Comparison of ENCODE assay signal across 13 cellular contexts in the genomic region with DNA sequence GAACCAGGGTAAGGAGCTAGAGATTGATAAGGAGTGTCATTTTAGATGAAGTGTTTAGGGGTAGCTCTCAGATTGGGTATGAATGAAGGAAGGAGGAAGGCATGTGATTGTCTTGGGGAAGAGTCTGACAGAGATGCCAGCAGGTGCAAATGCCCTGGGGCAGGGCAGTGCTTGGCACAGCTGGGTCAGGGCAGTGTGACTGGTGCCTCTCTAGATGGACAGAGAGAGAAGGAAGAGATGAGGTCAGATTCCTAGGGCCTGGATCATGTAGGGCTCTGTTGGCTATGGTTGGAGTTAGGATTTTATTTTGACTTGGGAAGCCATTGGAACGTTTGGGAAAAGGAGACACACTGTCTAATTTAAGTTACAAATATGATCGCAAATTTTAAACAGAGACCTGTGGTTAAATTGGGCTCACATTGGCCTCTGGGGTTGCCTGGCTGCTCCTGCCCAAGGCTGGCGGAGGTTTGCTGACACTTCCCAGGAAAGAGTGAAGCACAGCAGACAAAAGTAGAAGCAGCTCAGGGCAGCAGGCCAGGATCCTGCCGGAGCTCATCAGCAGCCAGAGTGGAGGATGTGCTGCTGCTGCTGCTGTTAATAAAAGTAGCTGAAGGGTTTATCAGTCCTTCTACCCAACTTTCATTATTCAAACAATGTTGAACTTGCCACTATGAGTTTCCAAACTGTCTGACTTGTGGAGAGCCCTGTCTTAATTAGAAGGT. TPM values are rescaled to one million over a fixed set of nuclear protein-coding genes. Genes with fewer than 3 reads are reported as not detected.
DNase-seq lines count a peak whose midpoint lies in the region; ATAC-seq lines count a peak whose summit lies in the region.
"Had no signal": no experiment of that assay in that cellular context is flagged by ENCODE, and none has a peak within 500 bp of the region (broad histone marks: within the 10 kb centered on the region; RNA-seq: fewer than 3 reads in every experiment).

No MANE protein-coding gene starts in this region.

- H3K79me1 ChIP-seq in neuronal stem cell (ENCODE audit: low read depth, low read length), result no peaks in the 10 kb centered on the region

- no peak overlapping the region for H3K4ac ChIP-seq in neuronal stem cell (ENCODE audit: low read length)

- no peak overlapping the region for H2BK5ac ChIP-seq in neuronal stem cell (ENCODE audit: low read length)

- no peak overlapping the region for H4K91ac ChIP-seq in neuronal stem cell (ENCODE audit: low read depth, low read length, poor library complexity)

- H3K9me3 ChIP-seq in MG63, result no peaks in the 10 kb centered on the region
- H3K9me3 ChIP-seq in right cardiac atrium (ENCODE audit: control insufficient read depth, low read length), result no peaks in the 10 kb centered on the region
- no peaks in the 10 kb centered on the region for H3K9me3 ChIP-seq in stomach smooth muscle (ENCODE audit: control insufficient read depth in 2 of 2, low read length in 2 of 2)
- no peaks in the 10 kb centered on the region for H3K9me3 ChIP-seq in neuronal stem cell (replicated peaks in 1 of 2; ENCODE audit: control insufficient read depth in 2 of 2, insufficient read depth in 1 of 2, low read depth in 1 of 2, low read length in 2 of 2)

- H3K23ac ChIP-seq in neuronal stem cell (ENCODE audit: low read depth, low read length, poor library complexity), result no peak overlapping the region

- H2AFZ ChIP-seq in neuronal stem cell (ENCODE audit: low read length), result no peak overlapping the region

- H3K9me3 Mint-ChIP-seq in activated CD4-positive, alpha-beta memory T cell treated with anti-CD3 and anti-CD28 coated beads, Interleukin-2, amount 10 ng/mL, durations not matched to agents 7 days and 5 days, result no peaks in the 10 kb centered on the region
- H3K9me3 Mint-ChIP-seq in T-cell, result no peaks in the 10 kb centered on the region
- H3K9me3 Mint-ChIP-seq: activated CD8-positive, alpha-beta T cell treated with anti-CD3 and anti-CD28 coated beads for 36 hours; activated naive CD8-positive, alpha-beta T cell treated with anti-CD3 and anti-CD28 coated beads, Interleukin-2, amount 10 ng/mL, durations not matched to agents 7 days and 5 days; CD4-positive, alpha-beta T cell; effector memory CD8-positive, alpha-beta T cell had no signal

- H3K4me1 ChIP-seq in right cardiac atrium (ENCODE audit: control insufficient read depth, insufficient read depth, low read length), result no peaks in the 10 kb centered on the region
- H3K4me1 ChIP-seq in stomach smooth muscle (ENCODE audit: control insufficient read depth, insufficient read depth, low read length), result peaks cover 12% of the 10 kb centered on the region
- peaks cover 0 to 5% of the 10 kb centered on the region in 2 donors for H3K4me1 ChIP-seq in neuronal stem cell (ENCODE audit: control insufficient read depth in 2 of 2, insufficient read depth in 1 of 2, low read depth in 1 of 2, low read length in 2 of 2)

- peaks cover 10% of the 10 kb centered on the region for H3K4me1 Mint-ChIP-seq in activated CD4-positive, alpha-beta memory T cell treated with anti-CD3 and anti-CD28 coated beads, Interleukin-2, amount 10 ng/mL, durations not matched to agents 7 days and 5 days
- peaks cover 15 to 23% (median 17%) of the 10 kb centered on the region in 3 donors for H3K4me1 Mint-ChIP-seq in T-cell

- no peak overlapping the region for H3K27ac Mint-ChIP-seq in activated CD4-positive, alpha-beta memory T cell treated with anti-CD3 and anti-CD28 coated beads, Interleukin-2, amount 10 ng/mL, durations not matched to agents 7 days and 5 days
- no peak overlapping the region for H3K27ac Mint-ChIP-seq in T-cell
- H3K27ac Mint-ChIP-seq: activated CD8-positive, alpha-beta T cell treated with anti-CD3 and anti-CD28 coated beads for 36 hours; activated naive CD8-positive, alpha-beta T cell treated with anti-CD3 and anti-CD28 coated beads, Interleukin-2, amount 10 ng/mL, durations not matched to agents 7 days and 5 days; CD4-positive, alpha-beta T cell; effector memory CD8-positive, alpha-beta T cell had no signal

- H3K14ac ChIP-seq in neuronal stem cell (ENCODE audit: low read length), result no peak overlapping the region

- intact Hi-C loops in right cardiac atrium (cut with DNase I), result loop anchor here in 2 of 4 donors (5.0 to 10.0 kb wide), 2 partner anchors 47 to 66 kb away; no protein-coding TSS in a partner anchor

- no peak overlapping the region for H4K8ac ChIP-seq in neuronal stem cell (ENCODE audit: low read depth, low read length)

- no peak overlapping the region for H2BK120ac ChIP-seq in neuronal stem cell (ENCODE audit: low read depth, low read length)

- no peak overlapping the region for H2AK5ac ChIP-seq in neuronal stem cell (ENCODE audit: low read depth, low read length)

- H3K27ac ChIP-seq in right cardiac atrium (ENCODE audit: low read length), result peak overlapping the region; percentile 75
- peak overlapping the region; percentile 7 for H3K27ac ChIP-seq in stomach smooth muscle (ENCODE audit: low read length)
- H3K27ac ChIP-seq in neuronal stem cell (replicated peaks; ENCODE audit: low read length), result no peak overlapping the region

- no peaks in the 10 kb centered on the region for H3K36me3 Mint-ChIP-seq in activated CD4-positive, alpha-beta memory T cell treated with anti-CD3 and anti-CD28 coated beads, Interleukin-2, amount 10 ng/mL, durations not matched to agents 7 days and 5 days (ENCODE audit: low read depth)
- no peaks in the 10 kb centered on the region for H3K36me3 Mint-ChIP-seq in T-cell
- H3K36me3 Mint-ChIP-seq: activated naive CD8-positive, alpha-beta T cell treated with anti-CD3 and anti-CD28 coated beads, Interleukin-2, amount 10 ng/mL, durations not matched to agents 7 days and 5 days had no signal

- H3K4me3 ChIP-seq in MG63, result no peak overlapping the region
- H3K4me3 ChIP-seq in right cardiac atrium (ENCODE audit: low read length), result no peak overlapping the region
- H3K4me3 ChIP-seq in stomach smooth muscle (ENCODE audit: low read length in 2 of 2), result peak overlapping the region in 1 of 2 donors; percentile 30
- no peak overlapping the region for H3K4me3 ChIP-seq in neuronal stem cell (ENCODE audit: low read length in 2 of 2)

- no peak overlapping the region for H3K18ac ChIP-seq in neuronal stem cell (ENCODE audit: low read length)

- DNase-seq in MG63, result peak; percentile 76
- peak; percentile 42 for DNase-seq in astrocyte of the hippocampus (ENCODE audit: low read depth, low spot score)
- peak; percentile 67 to 90 (median 89) for DNase-seq in right cardiac atrium
- DNase-seq in activated CD4-positive, alpha-beta memory T cell treated with anti-CD3 and anti-CD28 coated beads, Interleukin-2, amount 10 ng/mL, durations not matched to agents 7 days and 5 days, result no peak
- DNase-seq in T-cell, result no peak
- DNase-seq in neuronal stem cell (ENCODE audit: low spot score), result no peak
- no peak for DNase-seq in SKM-1 (lab: John Stamatoyannopoulos, UW; ENCODE audit: unreplicated experiment)
- DNase-seq: activated CD8-positive, alpha-beta T cell treated with anti-CD3 and anti-CD28 coated beads for 36 hours; activated naive CD8-positive, alpha-beta T cell treated with anti-CD3 and anti-CD28 coated beads, Interleukin-2, amount 10 ng/mL, durations not matched to agents 7 days and 5 days; CD4-positive, alpha-beta T cell; effector memory CD8-positive, alpha-beta T cell; stimulated activated CD4-positive, alpha-beta T cell treated with anti-CD3 and anti-CD28 coated beads, Interleukin-4, amount 100 ng/mL, for 24 hours had no signal

- WGBS in right cardiac atrium, result 18% methylated on average over 4 of the region's 4 CpGs
- no CpG with 5 or more reads among the region's 4 CpGs for WGBS in neuronal stem cell (ENCODE audit: extremely low coverage in 2 of 2, insufficient read length in 2 of 2, insufficient replicate concordance in 1 of 2), 2 donors

- ATAC-seq in right cardiac atrium (peak; percentile 78 to 90), T-cell (replicated peaks in 1 of 4) (no peak)
- ATAC-seq: activated CD8-positive, alpha-beta T cell treated with anti-CD3 and anti-CD28 coated beads for 36 hours; effector memory CD8-positive, alpha-beta T cell had no signal

- no peak overlapping the region for H3K4me2 ChIP-seq in neuronal stem cell (ENCODE audit: insufficient read depth, low read length, poor library complexity, severe bottlenecking)

- no peaks in the 10 kb centered on the region for H3K36me3 ChIP-seq in MG63
- no peaks in the 10 kb centered on the region for H3K36me3 ChIP-seq in stomach smooth muscle (ENCODE audit: control insufficient read depth in 2 of 2, insufficient read depth in 2 of 2, low read length in 2 of 2)
- no peaks in the 10 kb centered on the region for H3K36me3 ChIP-seq in neuronal stem cell (replicated peaks in 1 of 2; ENCODE audit: control insufficient read depth in 2 of 2, insufficient read depth in 2 of 2, low read length in 2 of 2)

- CTCF ChIA-PET in activated CD4-positive, alpha-beta memory T cell treated with anti-CD3 and anti-CD28 coated beads, Interleukin-2, amount 10 ng/mL, durations not matched to agents 7 days and 5 days (lab: Charles Lee), result no interaction called here
- CTCF ChIA-PET in T-cell (lab: Charles Lee), result interaction anchor here in 1 of 2 donors (1.4 kb wide), 1 partner anchor 90 kb away, joined by 7 read pairs; no protein-coding TSS in a partner anchor

- peaks cover 10% of the 10 kb centered on the region for H3K27me3 Mint-ChIP-seq in activated CD4-positive, alpha-beta memory T cell treated with anti-CD3 and anti-CD28 coated beads, Interleukin-2, amount 10 ng/mL, durations not matched to agents 7 days and 5 days
- peaks cover 2 to 7% of the 10 kb centered on the region in 2 donors for H3K27me3 Mint-ChIP-seq in T-cell
- H3K27me3 Mint-ChIP-seq: CD4-positive, alpha-beta T cell had no signal

- H3K9ac ChIP-seq in stomach smooth muscle (ENCODE audit: low read length in 2 of 2) (no peak overlapping the region), neuronal stem cell (ENCODE audit: low read depth, low read length, poor library complexity) (no peak overlapping the region)

- no peak overlapping the region for H3K4me3 Mint-ChIP-seq in activated CD4-positive, alpha-beta memory T cell treated with anti-CD3 and anti-CD28 coated beads, Interleukin-2, amount 10 ng/mL, durations not matched to agents 7 days and 5 days
- H3K4me3 Mint-ChIP-seq in T-cell, result no peak overlapping the region
- H3K4me3 Mint-ChIP-seq: activated CD8-positive, alpha-beta T cell treated with anti-CD3 and anti-CD28 coated beads for 36 hours; activated naive CD8-positive, alpha-beta T cell treated with anti-CD3 and anti-CD28 coated beads, Interleukin-2, amount 10 ng/mL, durations not matched to agents 7 days and 5 days; CD4-positive, alpha-beta T cell; effector memory CD8-positive, alpha-beta T cell had no signal

- no peak overlapping the region for H2BK12ac ChIP-seq in neuronal stem cell (ENCODE audit: low read length)

- no peak overlapping the region for H2BK15ac ChIP-seq in neuronal stem cell (ENCODE audit: low read length)

- POLR2A ChIA-PET in activated CD4-positive, alpha-beta memory T cell treated with anti-CD3 and anti-CD28 coated beads, Interleukin-2, amount 10 ng/mL, durations not matched to agents 7 days and 5 days (lab: Charles Lee), result no interaction called here
- POLR2A ChIA-PET in T-cell (lab: Charles Lee), result no interaction called here

- no peaks in the 10 kb centered on the region for H3K27me3 ChIP-seq in MG63
- no peaks in the 10 kb centered on the region for H3K27me3 ChIP-seq in right cardiac atrium (ENCODE audit: control insufficient read depth, insufficient read depth)
- no peaks in the 10 kb centered on the region for H3K27me3 ChIP-seq in stomach smooth muscle (ENCODE audit: control insufficient read depth in 1 of 2, insufficient read depth in 2 of 2, low read length in 2 of 2)
- no peaks in the 10 kb centered on the region for H3K27me3 ChIP-seq in neuronal stem cell (ENCODE audit: control insufficient read depth in 3 of 3, insufficient read depth in 3 of 3, low read depth in 1 of 3, low read length in 3 of 3)

RNA-seq across cellular contexts. Expression of a gene that starts 32.7 kb away (rescaled TPM):
- 166 and 245 TPM in 2 replicates for total RNA-seq in MG63 (2014; rRNA removed; shearing (Covaris generic); ENCODE audit: low replicate concordance)
- 100 to 1,000 TPM; 423 to 631 (median 511) TPM for total RNA-seq in right cardiac atrium
- 410 TPM for polyA plus RNA-seq in right cardiac atrium
- 1 to 10 TPM; 3.0 to 3.1 TPM for total RNA-seq in activated CD4-positive, alpha-beta memory T cell treated with anti-CD3 and anti-CD28 coated beads, Interleukin-2, amount 10 ng/mL, durations not matched to agents 7 days and 5 days
- total RNA-seq in T-cell, result 1 to 10 TPM in 4 of 5 donors, under 1 TPM in 1; 0.56 to 1.2 (median 1.1) TPM
- polyA plus RNA-seq in neuronal stem cell (2013, experiment 1 of 2), result 10.6 TPM
- 10.4 TPM for polyA plus RNA-seq in neuronal stem cell (2013, experiment 2 of 2)

Comparison
In these comparisons a context has a peak if more than half of its experiments do, and no peak if none do; other contexts are left out.
1. DNase-seq: peak in MG63 (single experiment), astrocyte of the hippocampus (single experiment) and right cardiac atrium (3 of 3); none in activated CD4-positive, alpha-beta memory T cell treated with anti-CD3 and anti-CD28 coated beads, Interleukin-2, amount 10 ng/mL, durations not matched to agents 7 days and 5 days (single experiment), T-cell (0 of 34), neuronal stem cell (single experiment) and SKM-1 (single experiment).
2. ATAC-seq: peak in right cardiac atrium (2 of 2); none in T-cell (0 of 4).
3. RNA of a gene that starts 32.7 kb away (total RNA-seq): 423 to 631 TPM in right cardiac atrium and 166 to 245 TPM in MG63; 3.0 to 3.1 TPM in activated CD4-positive, alpha-beta memory T cell treated with anti-CD3 and anti-CD28 coated beads, Interleukin-2, amount 10 ng/mL, durations not matched to agents 7 days and 5 days and 0.56 to 1.2 TPM in T-cell; every median in the first group is over 10 times any median in the second.